8 cellular contexts compared by ENCODE assay signal in genomic region chr6:73515204-73516101, GRCh38.
DNase-seq lines count a peak whose midpoint lies in the region; ATAC-seq and TF ChIP-seq lines count a peak whose summit lies in the region.

No MANE protein-coding gene starts in this region.

- DNase-seq in NCI-H2107 treated with DMSO at 0.1 percent for 48 hours (lab: John Stamatoyannopoulos, UW; ENCODE audit: unreplicated experiment) (peak; percentile 19), NCI-H2107 (lab: John Stamatoyannopoulos, UW) (no peak), brain pericyte (ENCODE audit: low read depth, low spot score) (peak; percentile 53), islet precursor cell (peak; percentile 59)
- peak; percentile 29 for DNase-seq in stimulated activated CD4-positive, alpha-beta T cell treated with anti-CD3 and anti-CD28 coated beads, Interleukin-2, amount 100 ng/mL, for 4 hours (ENCODE audit: low read depth)

- ATAC-seq in GM21576 (IDR thresholded peaks at IDR 0.05; ENCODE audit: unreplicated experiment), result peak; percentile 50
- ATAC-seq in SK-N-SH treated with all-trans-retinoic acid at 6 μM for 48 hours, result peak; percentile 18

- TF ChIP-seq EP300 in Ishikawa (IDR thresholded peaks at IDR 0.05; ENCODE audit: borderline replicate concordance), result no peak

- TF ChIP-seq RAD21 in Ishikawa (IDR thresholded peaks at IDR 0.05; ENCODE audit: low read depth), result peak; percentile 37; the same call in 1 of the 2 replicates

TF ChIP-seq in Ishikawa, 13 proteins besides CTCF, POLR2A, EP300 and RAD21:
- TF ChIP-seq TEAD4 (IDR thresholded peaks at IDR 0.05), result 0 out of 2 replicates have a peak, but pooled peaks have one; percentile 2
- TF ChIP-seq NFIC (IDR thresholded peaks at IDR 0.05), result no peak

TF ChIP-seq in SK-N-SH treated with all-trans-retinoic acid at 6 μM for 48 hours, 23 proteins besides CTCF, POLR2A, EP300 and RAD21:
- no peak for TF ChIP-seq TOX (CRISPR knock-in tag; IDR thresholded peaks at IDR 0.05; ENCODE audit: borderline replicate concordance)
- TF ChIP-seq CREB5 (CRISPR knock-in tag; IDR thresholded peaks at IDR 0.05; ENCODE audit: low read depth), result no peak
- TF ChIP-seq POU6F1 (CRISPR knock-in tag; IDR thresholded peaks at IDR 0.05; ENCODE audit: borderline replicate concordance, low read depth), result no peak
- no peak for TF ChIP-seq TSHZ2 (CRISPR knock-in tag; IDR thresholded peaks at IDR 0.05)
- TF ChIP-seq ZFP3 (CRISPR knock-in tag; IDR thresholded peaks at IDR 0.05), result no peak
- 0 out of 2 replicates have a peak, but pooled peaks have one; percentile 6 for TF ChIP-seq TCF4 (CRISPR knock-in tag; IDR thresholded peaks at IDR 0.05; ENCODE audit: borderline replicate concordance)
- no peak for TF ChIP-seq ISL1 (CRISPR knock-in tag; IDR thresholded peaks at IDR 0.05)
- no peak for TF ChIP-seq ZNF565 (CRISPR knock-in tag; conservative IDR thresholded peaks at IDR 0.05; ENCODE audit: low read depth)
- no peak for TF ChIP-seq CSDC2 (CRISPR knock-in tag; IDR thresholded peaks at IDR 0.05)
- TF ChIP-seq GLIS3 (CRISPR knock-in tag; IDR thresholded peaks at IDR 0.05), result peak; percentile 47; the same call in 1 of the 2 replicates
- TF ChIP-seq PATZ1 (CRISPR knock-in tag; IDR thresholded peaks at IDR 0.05; ENCODE audit: borderline replicate concordance), result peak; percentile 82
- peak; percentile 53; the same call in 1 of the 2 replicates for TF ChIP-seq ZC3H10 (CRISPR knock-in tag; IDR thresholded peaks at IDR 0.05)
- no peak for TF ChIP-seq ZNF8 (CRISPR knock-in tag; IDR thresholded peaks at IDR 0.05)
- TF ChIP-seq ZNF70 (CRISPR knock-in tag; IDR thresholded peaks at IDR 0.05), result no peak
- TF ChIP-seq BACH2 (CRISPR knock-in tag; IDR thresholded peaks at IDR 0.05; ENCODE audit: borderline replicate concordance), result no peak
- TF ChIP-seq ESRRG (CRISPR knock-in tag; IDR thresholded peaks at IDR 0.05), result no peak; the same call in 1 of the 2 replicates
- no peak; the same call in 1 of the 2 replicates for TF ChIP-seq ZFP30 (CRISPR knock-in tag; IDR thresholded peaks at IDR 0.05)
- TF ChIP-seq ARNTL (CRISPR knock-in tag; IDR thresholded peaks at IDR 0.05; ENCODE audit: borderline replicate concordance, low read depth), result no peak
- no peak for TF ChIP-seq OSR1 (CRISPR knock-in tag; IDR thresholded peaks at IDR 0.05)
- TF ChIP-seq RARB (CRISPR knock-in tag; IDR thresholded peaks at IDR 0.05), result peak; percentile 23; the same call in 1 of the 2 replicates
- 0 out of 2 replicates have a peak, but pooled peaks have one; percentile 24 for TF ChIP-seq PPARA (CRISPR knock-in tag; IDR thresholded peaks at IDR 0.05; ENCODE audit: borderline replicate concordance)
- TF ChIP-seq CSRNP3 (CRISPR knock-in tag; IDR thresholded peaks at IDR 0.05), result no peak; the same call in 1 of the 2 replicates
- no peak for TF ChIP-seq SNAI2 (CRISPR knock-in tag; IDR thresholded peaks at IDR 0.05)
